In genomic region chr1:16618719-16619118, GRCh38 we compare ENCODE assay signal across 13 cellular contexts. TPM values are rescaled to one million over a fixed set of nuclear protein-coding genes. Genes with fewer than 3 reads are reported as not detected.
DNase-seq lines count a peak whose midpoint lies in the region; ATAC-seq and TF ChIP-seq lines count a peak whose summit lies in the region.
"Had no signal": no experiment of that assay in that cellular context is flagged by ENCODE, and none has a peak within 500 bp of the region (broad histone marks: within the 10 kb centered on the region; RNA-seq: fewer than 3 reads in every experiment).

No MANE protein-coding gene starts in this region.

- no peaks in the 10 kb centered on the region for H3K36me3 Mint-ChIP-seq in activated CD8-positive, alpha-beta memory T cell treated with anti-CD3 and anti-CD28 coated beads, Interleukin-2, amount 10 ng/mL, durations not matched to agents 7 days and 5 days
- H3K36me3 Mint-ChIP-seq: immature natural killer cell, T-cell had no signal

- POLR2A ChIA-PET in OCI-LY7 (lab: Charles Lee), result interaction anchor here (0.7 kb wide), 1 partner anchor 410 kb away, joined by 6 read pairs; no protein-coding TSS in a partner anchor

- no peak for TF ChIP-seq CTCF in OCI-LY7 (conservative IDR thresholded peaks at IDR 0.05; ENCODE audit: low read length)

- H3K27ac Mint-ChIP-seq in activated CD8-positive, alpha-beta memory T cell treated with anti-CD3 and anti-CD28 coated beads, Interleukin-2, amount 10 ng/mL, durations not matched to agents 7 days and 5 days, result no peak overlapping the region
- H3K27ac Mint-ChIP-seq: immature natural killer cell, T-cell had no signal

- H3K27me3 Mint-ChIP-seq in activated CD8-positive, alpha-beta memory T cell treated with anti-CD3 and anti-CD28 coated beads, Interleukin-2, amount 10 ng/mL, durations not matched to agents 7 days and 5 days, result no peaks in the 10 kb centered on the region
- H3K27me3 Mint-ChIP-seq: T-cell had no signal

- BruUV-seq in OCI-LY7 (replicated peaks; lab: Mats Ljungman, UMichigan), result no TSS peak

- H4K20me1 ChIP-seq in OCI-LY7 (ENCODE audit: insufficient read depth, low read length), result no peaks in the 10 kb centered on the region

- no peaks in the 10 kb centered on the region for H3K9me2 ChIP-seq in OCI-LY7 (ENCODE audit: insufficient read depth, low read length)

- no peak overlapping the region for H3K4me2 ChIP-seq in OCI-LY7 (ENCODE audit: low read length)

- peaks cover 10% of the 10 kb centered on the region for H3K4me1 ChIP-seq in OCI-LY7 (ENCODE audit: insufficient read depth, low read length, poor library complexity, severe bottlenecking)

- ATAC-seq in activated CD8-positive, alpha-beta memory T cell treated with anti-CD3 and anti-CD28 coated beads, Interleukin-2, amount 10 ng/mL, durations not matched to agents 7 days and 5 days, result no peak
- no peak for ATAC-seq in GM18520 (IDR thresholded peaks at IDR 0.05; ENCODE audit: unreplicated experiment)
- ATAC-seq: T-cell had no signal

- H3K4me3 Mint-ChIP-seq in activated CD8-positive, alpha-beta memory T cell treated with anti-CD3 and anti-CD28 coated beads, Interleukin-2, amount 10 ng/mL, durations not matched to agents 7 days and 5 days, result no peak overlapping the region
- H3K4me3 Mint-ChIP-seq: immature natural killer cell, T-cell had no signal

- H3K9me3 Mint-ChIP-seq in activated CD8-positive, alpha-beta memory T cell treated with anti-CD3 and anti-CD28 coated beads, Interleukin-2, amount 10 ng/mL, durations not matched to agents 7 days and 5 days (ENCODE audit: low read depth), result no peaks in the 10 kb centered on the region
- H3K9me3 Mint-ChIP-seq: immature natural killer cell, T-cell had no signal

- peak; percentile 42 for DNase-seq in activated CD4-positive, CD25-positive, alpha-beta regulatory T cell treated with anti-CD3 and anti-CD28 coated beads, Interleukin-2, amount 50 U/mL, for 72 hours
- DNase-seq in activated CD4-positive, CD25-positive, alpha-beta regulatory T cell (lab: John Stamatoyannopoulos, UW), result no peak
- peak; percentile 46 for DNase-seq in activated CD8-positive, alpha-beta memory T cell treated with anti-CD3 and anti-CD28 coated beads, Interleukin-2, amount 10 ng/mL, durations not matched to agents 7 days and 5 days
- DNase-seq in iPS-NIHi11 (ENCODE audit: low spot score) (peak; percentile 75), retina (peak; percentile 56), T1000 (lab: John Stamatoyannopoulos, UW) (no peak), OCI-LY7 (ENCODE audit: low spot score) (no peak)
- DNase-seq: DMS79 treated with DMSO at 0.1 percent for 48 hours; immature natural killer cell; NCI-H1092 treated with DMSO at 0.1 percent for 48 hours; stimulated activated CD4-positive, alpha-beta T cell treated with anti-CD3 and anti-CD28 coated beads, Interleukin-4, amount 100 ng/mL, for 1 hour had no signal

- H3K79me2 ChIP-seq in OCI-LY7 (ENCODE audit: insufficient read depth, low read depth, low read length), result no peaks in the 10 kb centered on the region

- H3K36me3 ChIP-seq in OCI-LY7 (ENCODE audit: insufficient read depth, low read length), result peaks cover 6% of the 10 kb centered on the region; the same call in 1 of the 2 replicates

- CTCF ChIA-PET in activated CD8-positive, alpha-beta memory T cell treated with anti-CD3 and anti-CD28 coated beads, Interleukin-2, amount 10 ng/mL, durations not matched to agents 7 days and 5 days (lab: Charles Lee), result interaction anchor here (0.7 kb wide), 1 partner anchor 27 kb away, joined by 4 read pairs; no protein-coding TSS in a partner anchor
- CTCF ChIA-PET in OCI-LY7 (lab: Charles Lee; ENCODE audit: unreplicated experiment), result no interaction called here

- no peak overlapping the region for H3K27ac ChIP-seq in OCI-LY7 (ENCODE audit: low read depth, low read length, poor library complexity, severe bottlenecking)

- H3K9me3 ChIP-seq in OCI-LY7 (ENCODE audit: low read length), result no peaks in the 10 kb centered on the region

- no peaks in the 10 kb centered on the region for H3K4me1 Mint-ChIP-seq in activated CD8-positive, alpha-beta memory T cell treated with anti-CD3 and anti-CD28 coated beads, Interleukin-2, amount 10 ng/mL, durations not matched to agents 7 days and 5 days
- H3K4me1 Mint-ChIP-seq: immature natural killer cell, T-cell had no signal

- intact Hi-C loops in OCI-LY7 (cut with micrococcal nuclease; ENCODE audit: unreplicated experiment), result no loop called here

- H3K4me3 ChIP-seq in OCI-LY7 (ENCODE audit: low read depth, low read length, poor library complexity, severe bottlenecking), result no peak overlapping the region

- H2AFZ ChIP-seq in OCI-LY7 (ENCODE audit: low read length), result no peak overlapping the region

RNA-seq across cellular contexts. Expression of gene NBPF1, which starts 5.4 kb away (rescaled TPM):
- 1 to 10 TPM; 2.8 to 3.1 TPM for total RNA-seq in activated CD8-positive, alpha-beta memory T cell treated with anti-CD3 and anti-CD28 coated beads, Interleukin-2, amount 10 ng/mL, durations not matched to agents 7 days and 5 days
- 9.0 and 11.0 TPM in 2 replicates for total RNA-seq in OCI-LY7 (2014; rRNA removed; shearing (Covaris generic))
- 33.1 and 34.1 TPM in 2 replicates for total RNA-seq in OCI-LY7 (2022)

RNA-seq across cellular contexts. Expression of gene RNU1-3, which starts 48.0 kb away (rescaled TPM):
- 1,000 to 10,000 TPM in 1 of 2 experiments, 100 to 1,000 TPM in 1; 922 to 3,744 TPM for total RNA-seq in activated CD8-positive, alpha-beta memory T cell treated with anti-CD3 and anti-CD28 coated beads, Interleukin-2, amount 10 ng/mL, durations not matched to agents 7 days and 5 days
- total RNA-seq in OCI-LY7 (2014; rRNA removed; shearing (Covaris generic)), result under 0.01 TPM in 2 replicates
- total RNA-seq in OCI-LY7 (2022), result 1,721 and 1,968 TPM in 2 replicates

Comparison
In these comparisons a context has a peak if more than half of its experiments do, and no peak if none do; other contexts are left out.
1. DNase-seq: peak in activated CD4-positive, CD25-positive, alpha-beta regulatory T cell treated with anti-CD3 and anti-CD28 coated beads, Interleukin-2, amount 50 U/mL, for 72 hours (single experiment), activated CD8-positive, alpha-beta memory T cell treated with anti-CD3 and anti-CD28 coated beads, Interleukin-2, amount 10 ng/mL, durations not matched to agents 7 days and 5 days (single experiment), iPS-NIHi11 (single experiment) and retina (single experiment); none in activated CD4-positive, CD25-positive, alpha-beta regulatory T cell (0 of 4), T1000 (single experiment) and OCI-LY7 (single experiment).